24 cellular contexts compared by ENCODE assay signal in the genomic region with DNA sequence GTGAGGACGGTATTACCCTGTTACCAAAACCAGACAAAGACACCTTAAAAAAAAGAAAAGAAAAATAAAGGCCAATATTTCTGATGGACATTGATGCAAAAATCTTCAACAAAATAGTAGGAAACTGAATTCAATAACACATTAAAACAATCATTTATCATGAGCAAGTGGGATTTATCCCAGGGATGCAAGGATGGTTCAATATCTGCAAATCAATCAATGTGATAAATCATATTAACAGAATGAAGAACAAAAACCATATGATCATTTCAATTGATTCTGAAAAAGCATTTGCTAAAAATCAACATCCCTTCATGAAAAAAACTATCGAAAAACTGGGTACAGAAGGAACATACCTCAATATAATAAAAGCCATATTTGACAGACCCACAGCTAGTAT.
"Had no signal": no experiment of that assay in that cellular context is flagged by ENCODE, and none has a peak within 500 bp of the region (broad histone marks: within the 10 kb centered on the region; RNA-seq: fewer than 3 reads in every experiment).

No MANE protein-coding gene starts in this region.

- H3K27ac Mint-ChIP-seq: dendritic cell treated with granulocyte-macrophage colony-stimulating factor and Interleukin-4, amounts not matched to agents 40 ng/mL and 50 ng/mL, for 4 days; effector memory CD8-positive, alpha-beta T cell; endodermal cell had no signal

- H3K9me3 Mint-ChIP-seq: effector memory CD8-positive, alpha-beta T cell had no signal

- H3K9me3 ChIP-seq: colonic mucosa had no signal

- H3K4me1 ChIP-seq: colonic mucosa, esophagus squamous epithelium, gastrocnemius medialis, heart right ventricle, left lung, lower lobe of right lung had no signal

- DNase-seq: colonic mucosa; cortex of kidney; effector CD8-positive, alpha-beta T cell; effector memory CD8-positive, alpha-beta T cell; endodermal cell; erythroblast; esophagus squamous epithelium; foreskin fibroblast; foreskin melanocyte; gastrocnemius medialis; glutamatergic neuron; head of caudate nucleus; heart right ventricle; hippocampal formation; left cardiac atrium; left lung; left ventricle myocardium superior; lower lobe of right lung; mesendoderm; midbrain; naive thymus-derived CD4-positive, alpha-beta T cell had no signal

- H3K4me3 Mint-ChIP-seq: dendritic cell treated with granulocyte-macrophage colony-stimulating factor and Interleukin-4, amounts not matched to agents 40 ng/mL and 50 ng/mL, for 4 days; effector memory CD8-positive, alpha-beta T cell; endodermal cell; naive thymus-derived CD4-positive, alpha-beta T cell had no signal

- H3K27ac ChIP-seq: colonic mucosa, epithelial cell of prostate, esophagus squamous epithelium, gastrocnemius medialis, heart right ventricle, left lung, lower lobe of right lung had no signal

- H3K4me3 ChIP-seq: colonic mucosa, esophagus squamous epithelium, gastrocnemius medialis, heart right ventricle, left lung, lower lobe of right lung had no signal

- H3K27me3 Mint-ChIP-seq: dendritic cell treated with granulocyte-macrophage colony-stimulating factor and Interleukin-4, amounts not matched to agents 40 ng/mL and 50 ng/mL, for 4 days; effector memory CD8-positive, alpha-beta T cell had no signal

- ATAC-seq: effector memory CD8-positive, alpha-beta T cell; esophagus mucosa; gastrocnemius medialis; heart right ventricle; left cardiac atrium; left lung; left ventricle myocardium superior; lower lobe of right lung; naive thymus-derived CD4-positive, alpha-beta T cell had no signal

- H3K36me3 ChIP-seq: colonic mucosa, esophagus squamous epithelium, gastrocnemius medialis, heart right ventricle, left lung, lower lobe of right lung had no signal

- H3K27me3 ChIP-seq: colonic mucosa, esophagus squamous epithelium, gastrocnemius medialis, heart right ventricle, left lung had no signal
